8 cellular contexts compared by ENCODE assay signal in genomic region chr1:85465791-85466134, GRCh38. TPM values are rescaled to one million over a fixed set of nuclear protein-coding genes. Genes with fewer than 3 reads are reported as not detected.
DNase-seq lines count a peak whose midpoint lies in the region; ATAC-seq and TF ChIP-seq lines count a peak whose summit lies in the region.

No MANE protein-coding gene starts in this region.

- ATAC-seq in psoas muscle: no peak
- no peak for ATAC-seq in left lobe of liver
- no peak for ATAC-seq in GM19035 (IDR thresholded peaks at IDR 0.05; ENCODE audit: unreplicated experiment)

- H3K36me3 ChIP-seq in SJSA1 (peaks cover 33% of the 10 kb centered on the region), psoas muscle (ENCODE audit: insufficient read depth in 1 of 2, low read depth in 1 of 2) (no peaks in the 10 kb centered on the region)

- H3K4me3 ChIP-seq in SJSA1 (peak overlapping the region; percentile 81), fibroblast of pulmonary artery (replicated peaks; ENCODE audit: low read depth, low read length) (peak overlapping the region; percentile 75), psoas muscle (peak overlapping the region; percentile 85)

- 58 to 73% (median 65%) methylated on average over 1 of the region's 1 CpG for WGBS in psoas muscle, 3 donors

- intact Hi-C loops in psoas muscle (cut with DNase I): loop anchor here (10.0 kb wide), 2 partner anchors 121 to 161 kb away; no protein-coding TSS in a partner anchor

- H3K9me3 ChIP-seq in SJSA1 (replicated peaks) (no peaks in the 10 kb centered on the region; the same call in 1 of the 2 replicates), psoas muscle (no peaks in the 10 kb centered on the region)

- no peak for TF ChIP-seq CTCF in fibroblast of pulmonary artery (IDR thresholded peaks at IDR 0.05; ENCODE audit: low read length, missing control alignments)
- no peak for TF ChIP-seq CTCF in psoas muscle (IDR thresholded peaks at IDR 0.05)

- H3K4me1 ChIP-seq in SJSA1 (replicated peaks) (peaks cover 71% of the 10 kb centered on the region), psoas muscle (peaks cover 6% of the 10 kb centered on the region)

- peak overlapping the region; percentile 81 for H3K27ac ChIP-seq in SJSA1
- no peak overlapping the region for H3K27ac ChIP-seq in psoas muscle

- no peaks in the 10 kb centered on the region for H3K27me3 ChIP-seq in SJSA1 (replicated peaks)
- no peaks in the 10 kb centered on the region for H3K27me3 ChIP-seq in psoas muscle (ENCODE audit: insufficient read depth in 3 of 3, low read length in 2 of 3)

- DNase-seq in GM03348 (ENCODE audit: low spot score): peak; percentile 42
- peak; percentile 81 to 94 for DNase-seq in SJSA1 (ENCODE audit: low read depth in 1 of 2, low spot score in 2 of 2)
- no peak for DNase-seq in fibroblast of pulmonary artery (ENCODE audit: low read depth)
- DNase-seq in psoas muscle: no peak
- DNase-seq in left lobe of liver (ENCODE audit: low spot score): no peak
- no peak for DNase-seq in stimulated activated naive CD4-positive, alpha-beta T cell treated with Interleukin-2 at 50 U/mL for 16 hours (lab: John Stamatoyannopoulos, UW)
- DNase-seq in NCI-H2196 (lab: John Stamatoyannopoulos, UW; ENCODE audit: unreplicated experiment): no peak

RNA-seq across cellular contexts. Expression of gene DDAH1, which starts 0.8 kb away (rescaled TPM):
- total RNA-seq in SJSA1 (2014; rRNA removed; shearing (Covaris generic)): 97.5 and 108 TPM in 2 replicates
- 10 to 100 TPM in 3 of 4 donors, 1 to 10 TPM in 1; 8.2 to 53.6 (median 28.1) TPM for total RNA-seq in psoas muscle
- 1 to 10 TPM; 2.1 to 4.3 (median 3.2) TPM for polyA plus RNA-seq in psoas muscle
- total RNA-seq in left lobe of liver: 70.6 TPM

Comparison
In these comparisons a context has a peak if more than half of its experiments do, and no peak if none do; other contexts are left out.
1. DNase-seq: peak in GM03348 (single experiment) and SJSA1 (2 of 2); none in fibroblast of pulmonary artery (single experiment), psoas muscle (0 of 2), left lobe of liver (single experiment), stimulated activated naive CD4-positive, alpha-beta T cell treated with Interleukin-2 at 50 U/mL for 16 hours (single experiment) and NCI-H2196 (single experiment).
2. Peak in every context shown above with its lines, with median percentiles within 50 percentile points of each other: H3K4me3 ChIP-seq.